1 cellular context compared by ENCODE assay signal in the genomic region with DNA sequence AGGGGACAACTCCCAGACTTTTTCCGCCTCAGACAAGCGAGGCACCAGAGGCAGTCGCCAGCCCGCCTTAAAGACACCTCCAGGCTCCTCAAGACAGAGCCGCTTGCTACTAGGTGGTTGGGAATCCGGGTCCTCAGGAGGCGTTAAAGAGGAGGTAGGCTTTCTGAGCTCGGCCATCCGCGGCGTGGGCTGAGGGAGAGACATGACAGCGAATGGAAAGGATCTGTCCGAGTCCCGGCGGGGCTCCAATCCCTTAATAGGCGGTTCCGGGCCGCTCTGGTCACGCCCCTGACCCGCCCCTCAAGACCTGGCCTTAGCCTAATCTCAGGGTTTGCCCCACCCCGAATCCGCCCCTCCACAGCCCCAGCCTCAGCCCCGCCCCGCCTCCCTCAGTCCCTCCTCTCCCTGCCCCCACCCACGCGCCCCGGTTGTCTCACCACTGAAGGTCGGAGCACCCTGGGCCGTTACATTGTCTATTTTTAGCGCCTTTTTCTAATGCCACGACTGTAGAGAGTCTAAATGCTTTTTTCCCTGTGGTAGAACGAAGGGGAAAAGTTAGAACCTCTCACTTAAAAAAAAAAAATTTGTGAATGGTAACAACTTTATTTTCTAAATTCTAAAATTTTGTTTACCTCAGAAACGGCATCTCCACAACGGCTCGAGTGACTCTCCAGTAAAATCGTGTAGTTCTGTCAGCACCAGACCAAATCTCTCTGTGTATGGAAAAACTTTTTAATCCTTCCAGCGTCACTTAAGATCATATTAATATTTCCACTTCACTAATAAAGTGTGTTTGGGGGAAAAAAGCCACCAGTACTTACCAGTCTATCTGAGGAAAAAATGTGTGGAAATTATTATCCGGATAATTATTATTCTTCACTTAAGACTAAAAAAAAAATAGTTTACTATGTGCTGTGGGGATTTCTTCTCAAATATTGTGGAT.
TF ChIP-seq lines count a peak whose summit lies in the region.

A gene (minus strand): TSS at position 229 of the 943 bp plus-strand sequence. CDS start 25 bp downstream, at position 204.

TF ChIP-seq in HepG2, 621 proteins besides CTCF, POLR2A, EP300 and RAD21 (continues in another document):
- TF ChIP-seq ZMYM4 (CRISPR knock-in tag; IDR thresholded peaks at IDR 0.05) (peak; percentile 48; the same call in 1 of the 2 replicates), ZNF260 (CRISPR knock-in tag; IDR thresholded peaks at IDR 0.05; ENCODE audit: borderline replicate concordance, low read depth) (no peak), NFE2 (CRISPR knock-in tag; IDR thresholded peaks at IDR 0.05) (no peak), ZNF598 (CRISPR knock-in tag; IDR thresholded peaks at IDR 0.05; ENCODE audit: borderline replicate concordance) (peak; percentile 85; the same call in 1 of the 2 replicates), ZBTB21 (CRISPR knock-in tag; IDR thresholded peaks at IDR 0.05) (no peak), SMC3 (IDR thresholded peaks at IDR 0.05; ENCODE audit: low read length) (no peak), ZSCAN31 (CRISPR knock-in tag; IDR thresholded peaks at IDR 0.05; ENCODE audit: low read depth) (no peak), ZNF674 (CRISPR knock-in tag; IDR thresholded peaks at IDR 0.05; ENCODE audit: low read depth) (no peak), ZNF451 (CRISPR knock-in tag; IDR thresholded peaks at IDR 0.05) (no peak), ZSCAN12 (CRISPR knock-in tag; IDR thresholded peaks at IDR 0.05) (no peak), NR3C1 (CRISPR knock-in tag; IDR thresholded peaks at IDR 0.05) (no peak), ZNF564 (CRISPR knock-in tag; IDR thresholded peaks at IDR 0.05) (no peak), FOXJ3 (CRISPR knock-in tag; IDR thresholded peaks at IDR 0.05; ENCODE audit: borderline replicate concordance) (no peak), SALL1 (CRISPR knock-in tag; IDR thresholded peaks at IDR 0.05) (peak; percentile 86), TBX3 (IDR thresholded peaks at IDR 0.05; ENCODE audit: borderline replicate concordance) (no peak), KDM2A (CRISPR knock-in tag; IDR thresholded peaks at IDR 0.05; ENCODE audit: borderline replicate concordance, low read depth) (peak; percentile 77), ZNF282 (IDR thresholded peaks at IDR 0.05; ENCODE audit: partially characterized antibody) (no peak), NKX3-1 (CRISPR knock-in tag; IDR thresholded peaks at IDR 0.05) (no peak), TEAD2 (CRISPR knock-in tag; IDR thresholded peaks at IDR 0.05) (no peak), ZNF430 (CRISPR knock-in tag; IDR thresholded peaks at IDR 0.05) (no peak), EHMT2 (IDR thresholded peaks at IDR 0.05; ENCODE audit: borderline replicate concordance, low read depth, low read length) (no peak), MAFK (conservative IDR thresholded peaks at IDR 0.05 in 1 of 2, IDR thresholded peaks at IDR 0.05 in 1 of 2; ENCODE audit: low read length in 2 of 2) (no peak), BHLHE40 (IDR thresholded peaks at IDR 0.05; ENCODE audit: low read length) (no peak)
- TF ChIP-seq, protein P1, sequence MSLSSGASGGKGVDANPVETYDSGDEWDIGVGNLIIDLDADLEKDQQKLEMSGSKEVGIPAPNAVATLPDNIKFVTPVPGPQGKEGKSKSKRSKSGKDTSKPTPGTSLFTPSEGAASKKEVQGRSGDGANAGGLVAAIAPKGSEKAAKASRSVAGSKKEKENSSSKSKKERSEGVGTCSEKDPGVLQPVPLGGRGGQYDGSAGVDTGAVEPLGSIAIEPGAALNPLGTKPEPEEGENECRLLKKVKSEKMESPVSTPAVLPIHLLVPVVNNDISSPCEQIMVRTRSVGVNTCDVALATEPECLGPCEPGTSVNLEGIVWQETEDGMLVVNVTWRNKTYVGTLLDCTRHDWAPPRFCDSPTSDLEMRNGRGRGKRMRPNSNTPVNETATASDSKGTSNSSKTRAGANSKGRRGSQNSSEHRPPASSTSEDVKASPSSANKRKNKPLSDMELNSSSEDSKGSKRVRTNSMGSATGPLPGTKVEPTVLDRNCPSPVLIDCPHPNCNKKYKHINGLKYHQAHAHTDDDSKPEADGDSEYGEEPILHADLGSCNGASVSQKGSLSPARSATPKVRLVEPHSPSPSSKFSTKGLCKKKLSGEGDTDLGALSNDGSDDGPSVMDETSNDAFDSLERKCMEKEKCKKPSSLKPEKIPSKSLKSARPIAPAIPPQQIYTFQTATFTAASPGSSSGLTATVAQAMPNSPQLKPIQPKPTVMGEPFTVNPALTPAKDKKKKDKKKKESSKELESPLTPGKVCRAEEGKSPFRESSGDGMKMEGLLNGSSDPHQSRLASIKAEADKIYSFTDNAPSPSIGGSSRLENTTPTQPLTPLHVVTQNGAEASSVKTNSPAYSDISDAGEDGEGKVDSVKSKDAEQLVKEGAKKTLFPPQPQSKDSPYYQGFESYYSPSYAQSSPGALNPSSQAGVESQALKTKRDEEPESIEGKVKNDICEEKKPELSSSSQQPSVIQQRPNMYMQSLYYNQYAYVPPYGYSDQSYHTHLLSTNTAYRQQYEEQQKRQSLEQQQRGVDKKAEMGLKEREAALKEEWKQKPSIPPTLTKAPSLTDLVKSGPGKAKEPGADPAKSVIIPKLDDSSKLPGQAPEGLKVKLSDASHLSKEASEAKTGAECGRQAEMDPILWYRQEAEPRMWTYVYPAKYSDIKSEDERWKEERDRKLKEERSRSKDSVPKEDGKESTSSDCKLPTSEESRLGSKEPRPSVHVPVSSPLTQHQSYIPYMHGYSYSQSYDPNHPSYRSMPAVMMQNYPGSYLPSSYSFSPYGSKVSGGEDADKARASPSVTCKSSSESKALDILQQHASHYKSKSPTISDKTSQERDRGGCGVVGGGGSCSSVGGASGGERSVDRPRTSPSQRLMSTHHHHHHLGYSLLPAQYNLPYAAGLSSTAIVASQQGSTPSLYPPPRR (CRISPR knock-in tag; IDR thresholded peaks at IDR 0.05; ENCODE audit: borderline replicate concordance): no peak
- TF ChIP-seq, protein P2, sequence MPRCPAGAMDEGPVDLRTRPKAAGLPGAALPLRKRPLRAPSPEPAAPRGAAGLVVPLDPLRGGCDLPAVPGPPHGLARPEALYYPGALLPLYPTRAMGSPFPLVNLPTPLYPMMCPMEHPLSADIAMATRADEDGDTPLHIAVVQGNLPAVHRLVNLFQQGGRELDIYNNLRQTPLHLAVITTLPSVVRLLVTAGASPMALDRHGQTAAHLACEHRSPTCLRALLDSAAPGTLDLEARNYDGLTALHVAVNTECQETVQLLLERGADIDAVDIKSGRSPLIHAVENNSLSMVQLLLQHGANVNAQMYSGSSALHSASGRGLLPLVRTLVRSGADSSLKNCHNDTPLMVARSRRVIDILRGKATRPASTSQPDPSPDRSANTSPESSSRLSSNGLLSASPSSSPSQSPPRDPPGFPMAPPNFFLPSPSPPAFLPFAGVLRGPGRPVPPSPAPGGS (CRISPR knock-in tag; IDR thresholded peaks at IDR 0.05): 0 out of 2 replicates have a peak, but pooled peaks have one; percentile 45
- TF ChIP-seq, protein P3, sequence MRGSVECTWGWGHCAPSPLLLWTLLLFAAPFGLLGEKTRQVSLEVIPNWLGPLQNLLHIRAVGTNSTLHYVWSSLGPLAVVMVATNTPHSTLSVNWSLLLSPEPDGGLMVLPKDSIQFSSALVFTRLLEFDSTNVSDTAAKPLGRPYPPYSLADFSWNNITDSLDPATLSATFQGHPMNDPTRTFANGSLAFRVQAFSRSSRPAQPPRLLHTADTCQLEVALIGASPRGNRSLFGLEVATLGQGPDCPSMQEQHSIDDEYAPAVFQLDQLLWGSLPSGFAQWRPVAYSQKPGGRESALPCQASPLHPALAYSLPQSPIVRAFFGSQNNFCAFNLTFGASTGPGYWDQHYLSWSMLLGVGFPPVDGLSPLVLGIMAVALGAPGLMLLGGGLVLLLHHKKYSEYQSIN (CRISPR knock-in tag; IDR thresholded peaks at IDR 0.05; ENCODE audit: borderline replicate concordance): no peak
- TF ChIP-seq, protein P4, sequence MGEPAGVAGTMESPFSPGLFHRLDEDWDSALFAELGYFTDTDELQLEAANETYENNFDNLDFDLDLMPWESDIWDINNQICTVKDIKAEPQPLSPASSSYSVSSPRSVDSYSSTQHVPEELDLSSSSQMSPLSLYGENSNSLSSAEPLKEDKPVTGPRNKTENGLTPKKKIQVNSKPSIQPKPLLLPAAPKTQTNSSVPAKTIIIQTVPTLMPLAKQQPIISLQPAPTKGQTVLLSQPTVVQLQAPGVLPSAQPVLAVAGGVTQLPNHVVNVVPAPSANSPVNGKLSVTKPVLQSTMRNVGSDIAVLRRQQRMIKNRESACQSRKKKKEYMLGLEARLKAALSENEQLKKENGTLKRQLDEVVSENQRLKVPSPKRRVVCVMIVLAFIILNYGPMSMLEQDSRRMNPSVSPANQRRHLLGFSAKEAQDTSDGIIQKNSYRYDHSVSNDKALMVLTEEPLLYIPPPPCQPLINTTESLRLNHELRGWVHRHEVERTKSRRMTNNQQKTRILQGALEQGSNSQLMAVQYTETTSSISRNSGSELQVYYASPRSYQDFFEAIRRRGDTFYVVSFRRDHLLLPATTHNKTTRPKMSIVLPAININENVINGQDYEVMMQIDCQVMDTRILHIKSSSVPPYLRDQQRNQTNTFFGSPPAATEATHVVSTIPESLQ (CRISPR knock-in tag; conservative IDR thresholded peaks at IDR 0.05): no peak
- TF ChIP-seq, protein P5, sequence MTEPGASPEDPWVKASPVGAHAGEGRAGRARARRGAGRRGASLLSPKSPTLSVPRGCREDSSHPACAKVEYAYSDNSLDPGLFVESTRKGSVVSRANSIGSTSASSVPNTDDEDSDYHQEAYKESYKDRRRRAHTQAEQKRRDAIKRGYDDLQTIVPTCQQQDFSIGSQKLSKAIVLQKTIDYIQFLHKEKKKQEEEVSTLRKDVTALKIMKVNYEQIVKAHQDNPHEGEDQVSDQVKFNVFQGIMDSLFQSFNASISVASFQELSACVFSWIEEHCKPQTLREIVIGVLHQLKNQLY (CRISPR knock-in tag; IDR thresholded peaks at IDR 0.05): peak; percentile 25; the same call in 1 of the 2 replicates
- TF ChIP-seq, protein P6, sequence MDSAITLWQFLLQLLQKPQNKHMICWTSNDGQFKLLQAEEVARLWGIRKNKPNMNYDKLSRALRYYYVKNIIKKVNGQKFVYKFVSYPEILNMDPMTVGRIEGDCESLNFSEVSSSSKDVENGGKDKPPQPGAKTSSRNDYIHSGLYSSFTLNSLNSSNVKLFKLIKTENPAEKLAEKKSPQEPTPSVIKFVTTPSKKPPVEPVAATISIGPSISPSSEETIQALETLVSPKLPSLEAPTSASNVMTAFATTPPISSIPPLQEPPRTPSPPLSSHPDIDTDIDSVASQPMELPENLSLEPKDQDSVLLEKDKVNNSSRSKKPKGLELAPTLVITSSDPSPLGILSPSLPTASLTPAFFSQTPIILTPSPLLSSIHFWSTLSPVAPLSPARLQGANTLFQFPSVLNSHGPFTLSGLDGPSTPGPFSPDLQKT (CRISPR knock-in tag; IDR thresholded peaks at IDR 0.05; ENCODE audit: borderline replicate concordance): peak; percentile 98; the same call in 1 of the 2 replicates
- TF ChIP-seq, protein P7, sequence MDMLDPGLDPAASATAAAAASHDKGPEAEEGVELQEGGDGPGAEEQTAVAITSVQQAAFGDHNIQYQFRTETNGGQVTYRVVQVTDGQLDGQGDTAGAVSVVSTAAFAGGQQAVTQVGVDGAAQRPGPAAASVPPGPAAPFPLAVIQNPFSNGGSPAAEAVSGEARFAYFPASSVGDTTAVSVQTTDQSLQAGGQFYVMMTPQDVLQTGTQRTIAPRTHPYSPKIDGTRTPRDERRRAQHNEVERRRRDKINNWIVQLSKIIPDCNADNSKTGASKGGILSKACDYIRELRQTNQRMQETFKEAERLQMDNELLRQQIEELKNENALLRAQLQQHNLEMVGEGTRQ (IDR thresholded peaks at IDR 0.05; ENCODE audit: low read depth, low read length): no peak
- TF ChIP-seq, protein P7 (CRISPR knock-in tag; IDR thresholded peaks at IDR 0.05; ENCODE audit: borderline replicate concordance): peak; percentile 86; the same call in 1 of the 2 replicates
- TF ChIP-seq, protein P8, sequence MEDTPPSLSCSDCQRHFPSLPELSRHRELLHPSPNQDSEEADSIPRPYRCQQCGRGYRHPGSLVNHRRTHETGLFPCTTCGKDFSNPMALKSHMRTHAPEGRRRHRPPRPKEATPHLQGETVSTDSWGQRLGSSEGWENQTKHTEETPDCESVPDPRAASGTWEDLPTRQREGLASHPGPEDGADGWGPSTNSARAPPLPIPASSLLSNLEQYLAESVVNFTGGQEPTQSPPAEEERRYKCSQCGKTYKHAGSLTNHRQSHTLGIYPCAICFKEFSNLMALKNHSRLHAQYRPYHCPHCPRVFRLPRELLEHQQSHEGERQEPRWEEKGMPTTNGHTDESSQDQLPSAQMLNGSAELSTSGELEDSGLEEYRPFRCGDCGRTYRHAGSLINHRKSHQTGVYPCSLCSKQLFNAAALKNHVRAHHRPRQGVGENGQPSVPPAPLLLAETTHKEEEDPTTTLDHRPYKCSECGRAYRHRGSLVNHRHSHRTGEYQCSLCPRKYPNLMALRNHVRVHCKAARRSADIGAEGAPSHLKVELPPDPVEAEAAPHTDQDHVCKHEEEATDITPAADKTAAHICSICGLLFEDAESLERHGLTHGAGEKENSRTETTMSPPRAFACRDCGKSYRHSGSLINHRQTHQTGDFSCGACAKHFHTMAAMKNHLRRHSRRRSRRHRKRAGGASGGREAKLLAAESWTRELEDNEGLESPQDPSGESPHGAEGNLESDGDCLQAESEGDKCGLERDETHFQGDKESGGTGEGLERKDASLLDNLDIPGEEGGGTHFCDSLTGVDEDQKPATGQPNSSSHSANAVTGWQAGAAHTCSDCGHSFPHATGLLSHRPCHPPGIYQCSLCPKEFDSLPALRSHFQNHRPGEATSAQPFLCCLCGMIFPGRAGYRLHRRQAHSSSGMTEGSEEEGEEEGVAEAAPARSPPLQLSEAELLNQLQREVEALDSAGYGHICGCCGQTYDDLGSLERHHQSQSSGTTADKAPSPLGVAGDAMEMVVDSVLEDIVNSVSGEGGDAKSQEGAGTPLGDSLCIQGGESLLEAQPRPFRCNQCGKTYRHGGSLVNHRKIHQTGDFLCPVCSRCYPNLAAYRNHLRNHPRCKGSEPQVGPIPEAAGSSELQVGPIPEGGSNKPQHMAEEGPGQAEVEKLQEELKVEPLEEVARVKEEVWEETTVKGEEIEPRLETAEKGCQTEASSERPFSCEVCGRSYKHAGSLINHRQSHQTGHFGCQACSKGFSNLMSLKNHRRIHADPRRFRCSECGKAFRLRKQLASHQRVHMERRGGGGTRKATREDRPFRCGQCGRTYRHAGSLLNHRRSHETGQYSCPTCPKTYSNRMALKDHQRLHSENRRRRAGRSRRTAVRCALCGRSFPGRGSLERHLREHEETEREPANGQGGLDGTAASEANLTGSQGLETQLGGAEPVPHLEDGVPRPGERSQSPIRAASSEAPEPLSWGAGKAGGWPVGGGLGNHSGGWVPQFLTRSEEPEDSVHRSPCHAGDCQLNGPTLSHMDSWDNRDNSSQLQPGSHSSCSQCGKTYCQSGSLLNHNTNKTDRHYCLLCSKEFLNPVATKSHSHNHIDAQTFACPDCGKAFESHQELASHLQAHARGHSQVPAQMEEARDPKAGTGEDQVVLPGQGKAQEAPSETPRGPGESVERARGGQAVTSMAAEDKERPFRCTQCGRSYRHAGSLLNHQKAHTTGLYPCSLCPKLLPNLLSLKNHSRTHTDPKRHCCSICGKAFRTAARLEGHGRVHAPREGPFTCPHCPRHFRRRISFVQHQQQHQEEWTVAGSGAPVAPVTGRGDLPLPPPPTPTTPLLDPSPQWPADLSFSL (CRISPR knock-in tag; IDR thresholded peaks at IDR 0.05): no peak
